Comparison of ENCODE assay signal across 7 cellular contexts in genomic region chr19:16771618-16772017, GRCh38. TPM values are rescaled to one million over a fixed set of nuclear protein-coding genes. Genes with fewer than 3 reads are reported as not detected.
DNase-seq lines count a peak whose midpoint lies in the region; ATAC-seq, FAIRE-seq and TF ChIP-seq lines count a peak whose summit lies in the region.

No MANE protein-coding gene starts in this region.

- WGBS in body of pancreas, 2 donors, result 41 to 46% methylated on average over 14 of the region's 14 CpGs

- TF ChIP-seq POLR2A in body of pancreas (IDR thresholded peaks at IDR 0.05), result no peak

- intact Hi-C loops in body of pancreas (cut with DNase I), result loop anchor here (5.0 kb wide), 1 partner anchor 281 kb away; no protein-coding TSS in a partner anchor

- H3K27ac ChIP-seq in body of pancreas, result no peak overlapping the region

- H3K4me1 ChIP-seq in body of pancreas, result no peaks in the 10 kb centered on the region

- no peaks in the 10 kb centered on the region for H3K27me3 ChIP-seq in body of pancreas

- H3K36me3 ChIP-seq in body of pancreas (replicated peaks in 1 of 2; ENCODE audit: insufficient read depth in 1 of 2, low read depth in 2 of 2), result no peaks in the 10 kb centered on the region

- peak; percentile 81 for FAIRE-seq in GM18507 (lab: Jason Lieb, UNC)

- ATAC-seq in body of pancreas (peak; percentile 56), GM21528 (IDR thresholded peaks at IDR 0.05; ENCODE audit: low FRiP score, unreplicated experiment) (no peak)

- peak; percentile 74 to 85 (median 77) for TF ChIP-seq CTCF in body of pancreas (IDR thresholded peaks at IDR 0.05)

- no peaks in the 10 kb centered on the region for H3K9me3 ChIP-seq in body of pancreas

- DNase-seq in GM18507 (ENCODE audit: extremely low spot score, insufficient read length, low read depth), result peak; percentile 62
- DNase-seq in NCI-H2107 treated with DMSO at 0.1 percent for 48 hours (lab: John Stamatoyannopoulos, UW; ENCODE audit: unreplicated experiment), result peak; percentile 56
- DNase-seq in UCSD-AML1 (lab: John Stamatoyannopoulos, UW; ENCODE audit: unreplicated experiment), result peak; percentile 58
- peak; percentile 74 to 83 (median 80) for DNase-seq in body of pancreas
- DNase-seq in iPS DF 19.7 (ENCODE audit: low read depth, low spot score), result peak; percentile 85
- DNase-seq in smooth muscle cell of the brain vasculature (ENCODE audit: low read depth, low spot score), result peak; percentile 55

- H3K4me3 ChIP-seq in body of pancreas, result no peak overlapping the region

RNA-seq across cellular contexts. Expression of gene NWD1, which starts 52.0 kb away (rescaled TPM):
- 1 to 10 TPM; 1.6 TPM for total RNA-seq in body of pancreas

RNA-seq across cellular contexts. Expression of gene SIN3B, which starts 57.6 kb away (rescaled TPM):
- total RNA-seq in body of pancreas, result 10 to 100 TPM; 21.5 to 71.2 TPM
